12 cellular contexts compared by ENCODE assay signal in the genomic region with DNA sequence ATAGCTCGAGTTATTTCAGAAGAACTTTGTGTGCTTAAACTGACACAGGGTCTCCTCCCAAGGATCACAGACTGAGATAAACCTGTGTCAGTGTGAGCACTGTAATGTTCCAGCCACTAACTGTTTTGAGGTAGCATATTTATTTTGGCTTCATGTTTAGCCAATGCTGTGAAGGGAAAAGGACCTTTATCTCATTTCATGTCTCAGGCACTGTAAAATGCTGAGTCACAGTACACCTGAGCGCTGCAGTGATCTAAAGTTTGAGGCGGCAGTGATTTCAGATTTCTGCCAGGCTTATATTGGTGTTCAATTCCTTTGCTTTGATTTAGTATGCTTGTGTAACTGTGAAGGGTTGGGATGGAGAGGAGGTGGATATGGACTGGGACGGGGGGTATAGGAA. TPM values are rescaled to one million over a fixed set of nuclear protein-coding genes. Genes with fewer than 3 reads are reported as not detected.
DNase-seq lines count a peak whose midpoint lies in the region; ATAC-seq, FAIRE-seq and TF ChIP-seq lines count a peak whose summit lies in the region.
"Had no signal": no experiment of that assay in that cellular context is flagged by ENCODE, and none has a peak within 500 bp of the region (broad histone marks: within the 10 kb centered on the region; RNA-seq: fewer than 3 reads in every experiment).

No MANE protein-coding gene starts in this region.

- ATAC-seq in A549 (no peak), T-helper 17 cell (no peak), HG03432 (IDR thresholded peaks at IDR 0.05; ENCODE audit: unreplicated experiment) (no peak), upper lobe of left lung (ENCODE audit: low FRiP score in 2 of 2) (no peak)

- H3K27ac Mint-ChIP-seq in T-helper 17 cell = peak overlapping the region; percentile 98

- H3K4me1 ChIP-seq in A549 (peaks cover 25% of the 10 kb centered on the region), liver (ENCODE audit: control insufficient read depth in 4 of 4, insufficient read depth in 4 of 4, low read length in 3 of 4) (peaks cover 3 to 26% (median 11%) of the 10 kb centered on the region in 4 donors), upper lobe of left lung (peaks cover 11 to 23% (median 16%) of the 10 kb centered on the region in 4 donors)

- WGBS in A549 (ENCODE audit: missing lambda C conversion rate) = 50% methylated on average over 4 of the region's 4 CpGs
- WGBS in liver = 33% methylated on average over 4 of the region's 4 CpGs
- 88 to 92% methylated on average over 4 of the region's 4 CpGs for WGBS in upper lobe of left lung, 2 donors

- peak overlapping the region; percentile 31 for H3K4me3 Mint-ChIP-seq in T-helper 17 cell

- H3K27me3 ChIP-seq in liver (ENCODE audit: control insufficient read depth in 4 of 4, insufficient read depth in 4 of 4, low read length in 3 of 4) (no peaks in the 10 kb centered on the region), upper lobe of left lung (no peaks in the 10 kb centered on the region)

- H3K27ac ChIP-seq in A549 (peak overlapping the region; percentile 66 to 85), liver (ENCODE audit: low read depth in 1 of 2, low read length in 2 of 2) (peak overlapping the region; percentile 56 to 64), upper lobe of left lung (no peak overlapping the region)

- peaks cover 32% of the 10 kb centered on the region for H3K4me1 Mint-ChIP-seq in T-helper 17 cell

- no peaks in the 10 kb centered on the region for H3K27me3 Mint-ChIP-seq in T-helper 17 cell

- POLR2A ChIA-PET in A549 (lab: Yijun Ruan, JAX) = no interaction called here

- H3K9me3 ChIP-seq in A549 (no peaks in the 10 kb centered on the region), T-helper 17 cell (ENCODE audit: control insufficient read depth, low read length, poor library complexity, severe bottlenecking) (no peaks in the 10 kb centered on the region), liver (ENCODE audit: control insufficient read depth in 4 of 4, low read length in 3 of 4) (no peaks in the 10 kb centered on the region), upper lobe of left lung (no peaks in the 10 kb centered on the region)

- H3K9ac ChIP-seq in liver (ENCODE audit: low read depth in 1 of 2, low read length in 2 of 2) = peak overlapping the region in 1 of 2 donors; percentile 45

- H3K4me3 ChIP-seq in A549 = no peak overlapping the region
- peak overlapping the region; percentile 24; the same call in 1 of the 2 replicates for H3K4me3 ChIP-seq in GM12864 (ENCODE audit: low read depth, low read length)
- no peak overlapping the region for H3K4me3 ChIP-seq in liver (ENCODE audit: low read depth in 1 of 3, low read length in 3 of 3)
- H3K4me3 ChIP-seq in upper lobe of left lung = no peak overlapping the region

- no peak for TF ChIP-seq RAD21 in A549 (conservative IDR thresholded peaks at IDR 0.05 in 1 of 2, IDR thresholded peaks at IDR 0.05 in 1 of 2)
- TF ChIP-seq RAD21 in liver (IDR thresholded peaks at IDR 0.05) = peak; percentile 10 to 34

- TF ChIP-seq POLR2A in A549 (IDR thresholded peaks at IDR 0.05; ENCODE audit: low read length) = no peak
- no peak for TF ChIP-seq POLR2A in upper lobe of left lung (IDR thresholded peaks at IDR 0.05)

- no peak for TF ChIP-seq CTCF in A549 (IDR thresholded peaks at IDR 0.05)
- TF ChIP-seq CTCF in GM12864 (IDR thresholded peaks at IDR 0.05; ENCODE audit: low read depth, low read length, missing control alignments) = no peak
- no peak for TF ChIP-seq CTCF in liver (IDR thresholded peaks at IDR 0.05; ENCODE audit: low read depth, low read length, missing input control)
- TF ChIP-seq CTCF in upper lobe of left lung (IDR thresholded peaks at IDR 0.05) = no peak

- H3K36me3 ChIP-seq in liver (ENCODE audit: control insufficient read depth in 4 of 4, insufficient read depth in 3 of 4, low read depth in 1 of 4, low read length in 3 of 4) = no peaks in the 10 kb centered on the region
- no peaks in the 10 kb centered on the region for H3K36me3 ChIP-seq in upper lobe of left lung

- DNase-seq in A549 (ENCODE audit: low read depth in 1 of 2, low spot score in 1 of 2) = peak in 1 of 2 experiments; percentile 24
- no peak for DNase-seq in GM12864 (ENCODE audit: low read depth)
- DNase-seq in T-helper 17 cell = no peak
- DNase-seq in activated gamma-delta T cell treated with Interleukin-2 at 50 U/mL for 16 hours = no peak
- DNase-seq in HPDE6-E6E7 (ENCODE audit: extremely low spot score) = no peak
- DNase-seq in upper lobe of left lung = no peak
- DNase-seq: mesenchymal stem cell; NCI-H446 treated with DMSO at 0.1 percent for 48 hours; stimulated activated CD4-positive, alpha-beta T cell treated with anti-CD3 and anti-CD28 coated beads, Interleukin-1b, Interleukin-23, amount 100 ng/mL, for 48 hours had no signal

- CTCF ChIA-PET in A549 (lab: Yijun Ruan, JAX) = no interaction called here

- FAIRE-seq in A549 (lab: Jason Lieb, UNC) = no peak
- FAIRE-seq: TTC549 had no signal

- peaks cover 2% of the 10 kb centered on the region for H3K36me3 Mint-ChIP-seq in T-helper 17 cell (ENCODE audit: low read depth)

- TF ChIP-seq EP300 in A549 (IDR thresholded peaks at IDR 0.05) (no peak), upper lobe of left lung (IDR thresholded peaks at IDR 0.05) (no peak)

- peak overlapping the region; percentile 45 for H3K4me2 ChIP-seq in A549

TF ChIP-seq in A549, 52 proteins besides CTCF, POLR2A, EP300 and RAD21:
- no peak for TF ChIP-seq JUN (IDR thresholded peaks at IDR 0.05)
- peak; percentile 96 for TF ChIP-seq NFE2L2 (conservative IDR thresholded peaks at IDR 0.05; ENCODE audit: low read length)
- TF ChIP-seq RFX5 (IDR thresholded peaks at IDR 0.05) = no peak
- TF ChIP-seq MAFK (IDR thresholded peaks at IDR 0.05; ENCODE audit: partially characterized antibody) = peak; percentile 98
TF ChIP-seq in A549: peak in this region for 2.

TF ChIP-seq in liver, 16 proteins besides CTCF, POLR2A, EP300 and RAD21 (continues in another document):
- TF ChIP-seq JUND (IDR thresholded peaks at IDR 0.05) (peak in 1 of 2 donors; percentile 24), SP1 (IDR thresholded peaks at IDR 0.05) (peak; percentile 65), TAF1 (conservative IDR thresholded peaks at IDR 0.05) (no peak), FOXA1 (IDR thresholded peaks at IDR 0.05) (peak; percentile 92), HNF4G (IDR thresholded peaks at IDR 0.05) (no peak), FOXA2 (IDR thresholded peaks at IDR 0.05) (peak; percentile 95), YY1 (IDR thresholded peaks at IDR 0.05) (peak; percentile 87), GABPA (IDR thresholded peaks at IDR 0.05 in 1 of 2, conservative IDR thresholded peaks at IDR 0.05 in 1 of 2) (no peak), ZBTB33 (IDR thresholded peaks at IDR 0.05) (peak; percentile 52), RXRA (IDR thresholded peaks at IDR 0.05) (peak; percentile 56 to 81), EGR1 (IDR thresholded peaks at IDR 0.05; ENCODE audit: low read depth in 2 of 2) (no peak)
- TF ChIP-seq, protein P1, sequence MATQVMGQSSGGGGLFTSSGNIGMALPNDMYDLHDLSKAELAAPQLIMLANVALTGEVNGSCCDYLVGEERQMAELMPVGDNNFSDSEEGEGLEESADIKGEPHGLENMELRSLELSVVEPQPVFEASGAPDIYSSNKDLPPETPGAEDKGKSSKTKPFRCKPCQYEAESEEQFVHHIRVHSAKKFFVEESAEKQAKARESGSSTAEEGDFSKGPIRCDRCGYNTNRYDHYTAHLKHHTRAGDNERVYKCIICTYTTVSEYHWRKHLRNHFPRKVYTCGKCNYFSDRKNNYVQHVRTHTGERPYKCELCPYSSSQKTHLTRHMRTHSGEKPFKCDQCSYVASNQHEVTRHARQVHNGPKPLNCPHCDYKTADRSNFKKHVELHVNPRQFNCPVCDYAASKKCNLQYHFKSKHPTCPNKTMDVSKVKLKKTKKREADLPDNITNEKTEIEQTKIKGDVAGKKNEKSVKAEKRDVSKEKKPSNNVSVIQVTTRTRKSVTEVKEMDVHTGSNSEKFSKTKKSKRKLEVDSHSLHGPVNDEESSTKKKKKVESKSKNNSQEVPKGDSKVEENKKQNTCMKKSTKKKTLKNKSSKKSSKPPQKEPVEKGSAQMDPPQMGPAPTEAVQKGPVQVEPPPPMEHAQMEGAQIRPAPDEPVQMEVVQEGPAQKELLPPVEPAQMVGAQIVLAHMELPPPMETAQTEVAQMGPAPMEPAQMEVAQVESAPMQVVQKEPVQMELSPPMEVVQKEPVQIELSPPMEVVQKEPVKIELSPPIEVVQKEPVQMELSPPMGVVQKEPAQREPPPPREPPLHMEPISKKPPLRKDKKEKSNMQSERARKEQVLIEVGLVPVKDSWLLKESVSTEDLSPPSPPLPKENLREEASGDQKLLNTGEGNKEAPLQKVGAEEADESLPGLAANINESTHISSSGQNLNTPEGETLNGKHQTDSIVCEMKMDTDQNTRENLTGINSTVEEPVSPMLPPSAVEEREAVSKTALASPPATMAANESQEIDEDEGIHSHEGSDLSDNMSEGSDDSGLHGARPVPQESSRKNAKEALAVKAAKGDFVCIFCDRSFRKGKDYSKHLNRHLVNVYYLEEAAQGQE (IDR thresholded peaks at IDR 0.05) = peak; percentile 77
- TF ChIP-seq, protein P2, sequence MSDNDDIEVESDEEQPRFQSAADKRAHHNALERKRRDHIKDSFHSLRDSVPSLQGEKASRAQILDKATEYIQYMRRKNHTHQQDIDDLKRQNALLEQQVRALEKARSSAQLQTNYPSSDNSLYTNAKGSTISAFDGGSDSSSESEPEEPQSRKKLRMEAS (IDR thresholded peaks at IDR 0.05) = peak; percentile 50

RNA-seq across cellular contexts. Expression of gene DNAJA2, which starts 3.1 kb away (rescaled TPM):
- 28.8 and 33.7 TPM in 2 replicates for polyA plus RNA-seq in A549 (2011; rRNA removed)
- polyA plus RNA-seq in A549 (2012; cell fraction: cytosol; rRNA removed) = 8.5 and 9.8 TPM in 2 replicates
- 4.3 and 8.2 TPM in 2 replicates for polyA plus RNA-seq in A549 (2012; cell fraction: nucleus; rRNA removed)
- polyA plus RNA-seq in A549 (2017; fragmentation: RNase III; extraction: RNeasy Plus Mini Kit Qiagen cat#74134 plus additional on column Dnase treatment) = 81.4 to 82.3 TPM (median 81.6 TPM) in 3 replicates
- polyA minus RNA-seq in A549 (2011; rRNA and poly(A)+ RNA removed) = 25.9 and 27.6 TPM in 2 replicates
- 10 to 100 TPM; 73.8 to 74.9 TPM for total RNA-seq in T-helper 17 cell
- total RNA-seq in liver = 10 to 100 TPM; 22.7 to 32.8 TPM
- 10 to 100 TPM; 23.9 to 27.1 TPM for polyA plus RNA-seq in liver
- total RNA-seq in upper lobe of left lung = 10 to 100 TPM; 15.7 to 51.2 (median 41.0) TPM

Comparison
In these comparisons a context has a peak if more than half of its experiments do, and no peak if none do; other contexts are left out.
1. H3K27ac ChIP-seq: peak in A549 (2 of 2) and liver (2 of 2); none in upper lobe of left lung (0 of 4).